9 cellular contexts compared by ENCODE assay signal in the genomic region with DNA sequence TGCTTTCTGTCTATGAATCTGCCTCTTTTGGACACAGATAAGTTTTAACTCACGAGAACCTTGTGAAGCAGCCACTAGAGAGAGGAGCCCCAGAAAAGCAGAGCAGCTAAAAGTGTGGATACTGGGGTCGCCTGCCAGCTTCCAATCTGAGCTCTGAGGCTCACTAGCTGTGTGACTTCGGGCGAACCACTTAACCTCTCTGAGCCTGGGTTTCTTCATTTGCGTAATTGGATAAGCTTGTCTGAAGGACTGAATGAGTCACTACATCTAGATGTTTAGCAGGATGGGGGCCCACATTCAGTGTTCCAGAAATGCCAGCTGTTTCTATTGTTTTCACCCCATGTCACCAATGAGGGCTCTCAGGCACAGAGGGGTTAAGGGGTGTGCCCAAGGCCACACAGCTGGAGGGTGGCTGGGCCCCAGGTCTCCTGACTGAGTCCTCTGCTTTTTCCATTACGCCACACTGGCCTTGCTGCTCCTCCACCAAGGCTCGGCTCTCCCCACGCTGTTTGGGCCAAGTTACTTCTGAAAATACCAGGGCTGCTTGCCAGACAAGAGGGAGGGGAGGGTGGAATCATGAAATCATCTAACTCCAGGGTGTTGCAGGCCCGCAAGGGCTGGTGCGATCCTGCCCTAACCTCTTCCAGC. TPM values are rescaled to one million over a fixed set of nuclear protein-coding genes. Genes with fewer than 3 reads are reported as not detected.
DNase-seq lines count a peak whose midpoint lies in the region; ATAC-seq and TF ChIP-seq lines count a peak whose summit lies in the region.
"Had no signal": no experiment of that assay in that cellular context is flagged by ENCODE, and none has a peak within 500 bp of the region (broad histone marks: within the 10 kb centered on the region; RNA-seq: fewer than 3 reads in every experiment).

No MANE protein-coding gene starts in this region.

- TF ChIP-seq POLR2A in thyroid gland (IDR thresholded peaks at IDR 0.05) = no peak

- H3K36me3 ChIP-seq in lung (ENCODE audit: control insufficient read depth in 2 of 2, insufficient read depth in 2 of 2, low read length in 2 of 2) (peaks cover 0 to 7% of the 10 kb centered on the region in 2 donors), thyroid gland (no peaks in the 10 kb centered on the region)

- peak; percentile 59 for DNase-seq in MV-4-11 (lab: John Stamatoyannopoulos, UW)
- DNase-seq in coronary artery (ENCODE audit: low spot score) = peak; percentile 98
- DNase-seq in lung (ENCODE audit: low spot score) = peak; percentile 89
- peak; percentile 94 for DNase-seq in thyroid gland
- no peak for DNase-seq in germinal center (ENCODE audit: low spot score)
- DNase-seq in NCI-H1048 (lab: John Stamatoyannopoulos, UW) = no peak
- DNase-seq in activated gamma-delta T cell treated with Interleukin-2 at 50 U/mL for 16 hours = no peak
- DNase-seq in GM19238 (ENCODE audit: insufficient read length, low spot score) = no peak

- ATAC-seq in lung (ENCODE audit: insufficient read depth, low FRiP score) = peak; percentile 69
- ATAC-seq: HCT116 had no signal

- H3K27ac ChIP-seq in coronary artery = peak overlapping the region; percentile 82 to 83
- H3K27ac ChIP-seq in lung (ENCODE audit: low read depth in 1 of 2, low read length in 1 of 2) = peak overlapping the region; percentile 27 to 37
- peak overlapping the region; percentile 80 to 83 (median 83) for H3K27ac ChIP-seq in thyroid gland

- 51 to 52% methylated on average over 10 of the region's 10 CpGs for WGBS in lung, 2 donors
- WGBS in thyroid gland, 2 donors = 38 to 72% methylated on average over 5 to 10 of the region's 10 CpGs

- TF ChIP-seq CTCF in coronary artery (IDR thresholded peaks at IDR 0.05) = no peak
- no peak for TF ChIP-seq CTCF in lung (IDR thresholded peaks at IDR 0.05; ENCODE audit: control extremely low read depth, extremely low read depth)
- TF ChIP-seq CTCF in thyroid gland (IDR thresholded peaks at IDR 0.05) = no peak

- intact Hi-C loops in thyroid gland (cut with DNase I) = no loop called here

- H3K4me1 ChIP-seq in lung (ENCODE audit: control insufficient read depth in 2 of 2, insufficient read depth in 2 of 2, low read length in 2 of 2) (peaks cover 0 to 14% of the 10 kb centered on the region in 2 donors), thyroid gland (peaks cover 31 to 56% of the 10 kb centered on the region in 2 donors)

- H3K4me3 ChIP-seq in coronary artery (peak overlapping the region; percentile 14), lung (no peak overlapping the region), thyroid gland (replicated peaks in 1 of 3) (no peak overlapping the region)

- H3K9me3 ChIP-seq in lung (ENCODE audit: control insufficient read depth in 2 of 2, insufficient read depth in 1 of 2, low read length in 1 of 2) = no peaks in the 10 kb centered on the region
- H3K9me3 ChIP-seq in thyroid gland = no peaks in the 10 kb centered on the region

- H3K27me3 ChIP-seq in lung (ENCODE audit: control insufficient read depth, insufficient read depth) (no peaks in the 10 kb centered on the region), thyroid gland (no peaks in the 10 kb centered on the region)

RNA-seq across cellular contexts. Expression of gene SH3PXD2B, which starts 36.2 kb away (rescaled TPM):
- total RNA-seq in lung = 10 to 100 TPM; 13.0 to 56.0 TPM
- 10 to 100 TPM in 1 of 2 donors, 1 to 10 TPM in 1; 8.0 to 29.7 TPM for polyA plus RNA-seq in lung
- 10 to 100 TPM; 13.7 to 27.1 (median 21.1) TPM for total RNA-seq in thyroid gland

Comparison
In these comparisons a context has a peak if more than half of its experiments do, and no peak if none do; other contexts are left out.
1. DNase-seq: peak in MV-4-11 (single experiment), coronary artery (single experiment), lung (single experiment) and thyroid gland (2 of 2); none in germinal center (single experiment), NCI-H1048 (single experiment), activated gamma-delta T cell treated with Interleukin-2 at 50 U/mL for 16 hours (single experiment) and GM19238 (single experiment).
2. H3K27ac ChIP-seq: peak in every context shown above with its lines; median percentile 83 in thyroid gland; 82 in coronary artery; 32 in lung.